In genomic region chr2:37602040-37602439, GRCh38 we compare ENCODE assay signal across 19 cellular contexts.
DNase-seq lines count a peak whose midpoint lies in the region; ATAC-seq and TF ChIP-seq lines count a peak whose summit lies in the region.
"Had no signal": no experiment of that assay in that cellular context is flagged by ENCODE, and none has a peak within 500 bp of the region (broad histone marks: within the 10 kb centered on the region; RNA-seq: fewer than 3 reads in every experiment).

No MANE protein-coding gene starts in this region.

- DNase-seq in stimulated activated naive CD8-positive, alpha-beta T cell treated with anti-CD3 and anti-CD28 coated beads, Interleukin-15, Interleukin-2, amounts not matched to agents 100 U/mL and 50 U/mL, for 24 hours = no peak
- DNase-seq in stimulated activated naive CD8-positive, alpha-beta T cell treated with anti-CD3 and anti-CD28 coated beads, Interleukin-15, amount 100 ng/mL, for 72 hours = no peak
- DNase-seq in memory B cell (ENCODE audit: low spot score in 2 of 2) (no peak), uterus (no peak), NCI-H510A (lab: John Stamatoyannopoulos, UW) (no peak)
- DNase-seq: activated CD4-positive, alpha-beta T cell treated with anti-CD3 and anti-CD28 coated beads for 48 hours; activated naive CD4-positive, alpha-beta T cell treated with anti-CD3 and anti-CD28 coated beads, Interleukin-2, amount 10 ng/mL, durations not matched to agents 7 days and 5 days; DND-41; H9; head of caudate nucleus; MV-4-11; NCI-H1694 treated with DMSO at 0.1 percent for 48 hours; NCI-H226; NCI-H82; SHP77 had no signal

- peak overlapping the region in 1 of 2 donors; percentile 63 for H3K4me3 Mint-ChIP-seq in stimulated activated naive CD8-positive, alpha-beta T cell treated with anti-CD3 and anti-CD28 coated beads, Interleukin-15, amount 100 ng/mL, for 72 hours
- H3K4me3 Mint-ChIP-seq in activated T-helper 17 cell treated with anti-CD3 and anti-CD28 coated beads, Interleukin-2, amount 50 U/mL, for 72 hours = peak overlapping the region; percentile 85
- peak overlapping the region; percentile 27 for H3K4me3 Mint-ChIP-seq in memory B cell
- H3K4me3 Mint-ChIP-seq: activated naive CD4-positive, alpha-beta T cell treated with anti-CD3 and anti-CD28 coated beads, Interleukin-2, amount 10 ng/mL, durations not matched to agents 7 days and 5 days; H9 had no signal

- peaks cover 43% of the 10 kb centered on the region for H3K4me1 Mint-ChIP-seq in stimulated activated naive CD8-positive, alpha-beta T cell treated with anti-CD3 and anti-CD28 coated beads, Interleukin-15, amount 100 ng/mL, for 72 hours
- peaks cover 33% of the 10 kb centered on the region for H3K4me1 Mint-ChIP-seq in activated T-helper 17 cell treated with anti-CD3 and anti-CD28 coated beads, Interleukin-2, amount 50 U/mL, for 72 hours
- peaks cover 21% of the 10 kb centered on the region for H3K4me1 Mint-ChIP-seq in memory B cell

- peaks cover 9% of the 10 kb centered on the region for H3K36me3 Mint-ChIP-seq in activated T-helper 17 cell treated with anti-CD3 and anti-CD28 coated beads, Interleukin-2, amount 50 U/mL, for 72 hours (ENCODE audit: low read depth)
- H3K36me3 Mint-ChIP-seq in memory B cell = peaks cover 12% of the 10 kb centered on the region

- H3K9me3 Mint-ChIP-seq in stimulated activated naive CD8-positive, alpha-beta T cell treated with anti-CD3 and anti-CD28 coated beads, Interleukin-15, amount 100 ng/mL, for 72 hours = peaks cover 13 to 23% of the 10 kb centered on the region in 2 donors
- peaks cover 16% of the 10 kb centered on the region for H3K9me3 Mint-ChIP-seq in activated T-helper 17 cell treated with anti-CD3 and anti-CD28 coated beads, Interleukin-2, amount 50 U/mL, for 72 hours
- peaks cover 9% of the 10 kb centered on the region for H3K9me3 Mint-ChIP-seq in memory B cell

- no peaks in the 10 kb centered on the region for H3K27me3 ChIP-seq in uterus
- H3K27me3 ChIP-seq: tibial nerve had no signal

- no peaks in the 10 kb centered on the region for H3K36me3 ChIP-seq in uterus
- H3K36me3 ChIP-seq: tibial nerve had no signal

- intact Hi-C loops in uterus (cut with DNase I; ENCODE audit: low total_unique reads) = no loop called here

- peak overlapping the region in 1 of 2 donors; percentile 86 for H3K27ac Mint-ChIP-seq in stimulated activated naive CD8-positive, alpha-beta T cell treated with anti-CD3 and anti-CD28 coated beads, Interleukin-15, amount 100 ng/mL, for 72 hours
- H3K27ac Mint-ChIP-seq in activated T-helper 17 cell treated with anti-CD3 and anti-CD28 coated beads, Interleukin-2, amount 50 U/mL, for 72 hours = peak overlapping the region; percentile 85
- no peak overlapping the region for H3K27ac Mint-ChIP-seq in memory B cell
- H3K27ac Mint-ChIP-seq: activated naive CD4-positive, alpha-beta T cell treated with anti-CD3 and anti-CD28 coated beads, Interleukin-2, amount 10 ng/mL, durations not matched to agents 7 days and 5 days; H9 had no signal

- TF ChIP-seq CTCF in uterus (IDR thresholded peaks at IDR 0.05) = no peak

- peak; percentile 61 for ATAC-seq in stimulated activated naive CD8-positive, alpha-beta T cell treated with anti-CD3 and anti-CD28 coated beads, Interleukin-15, Interleukin-2, amounts not matched to agents 100 U/mL and 50 U/mL, for 24 hours
- ATAC-seq in stimulated activated naive CD8-positive, alpha-beta T cell treated with anti-CD3 and anti-CD28 coated beads, Interleukin-15, amount 100 ng/mL, for 72 hours = no peak
- peak; percentile 59 for ATAC-seq in activated T-helper 17 cell treated with anti-CD3 and anti-CD28 coated beads, Interleukin-2, amount 50 U/mL, for 72 hours (replicated peaks)
- ATAC-seq in memory B cell (ENCODE audit: low read depth) (no peak), HG02870 (IDR thresholded peaks at IDR 0.05; ENCODE audit: unreplicated experiment) (no peak), SK-N-SH treated with all-trans-retinoic acid at 6 μM for 48 hours (no peak)

- H3K27me3 Mint-ChIP-seq in stimulated activated naive CD8-positive, alpha-beta T cell treated with anti-CD3 and anti-CD28 coated beads, Interleukin-15, amount 100 ng/mL, for 72 hours = no peaks in the 10 kb centered on the region
- no peaks in the 10 kb centered on the region for H3K27me3 Mint-ChIP-seq in activated T-helper 17 cell treated with anti-CD3 and anti-CD28 coated beads, Interleukin-2, amount 50 U/mL, for 72 hours
- H3K27me3 Mint-ChIP-seq in memory B cell = no peaks in the 10 kb centered on the region

- no peak overlapping the region for H3K4me3 ChIP-seq in uterus
- H3K4me3 ChIP-seq: tibial nerve had no signal

- H3K9me3 ChIP-seq in uterus = no peaks in the 10 kb centered on the region

- no peak for TF ChIP-seq POLR2A in uterus (IDR thresholded peaks at IDR 0.05)

- no peaks in the 10 kb centered on the region for H3K4me1 ChIP-seq in uterus

- peak overlapping the region; percentile 6 to 40 for H3K27ac ChIP-seq in uterus

TF ChIP-seq in SK-N-SH treated with all-trans-retinoic acid at 6 μM for 48 hours, 23 proteins besides CTCF, POLR2A, EP300 and RAD21:
- TF ChIP-seq ISL1 (CRISPR knock-in tag; IDR thresholded peaks at IDR 0.05) = no peak
- no peak for TF ChIP-seq TOX (CRISPR knock-in tag; IDR thresholded peaks at IDR 0.05; ENCODE audit: borderline replicate concordance)
- no peak for TF ChIP-seq PPARA (CRISPR knock-in tag; IDR thresholded peaks at IDR 0.05; ENCODE audit: borderline replicate concordance)
- no peak for TF ChIP-seq CSDC2 (CRISPR knock-in tag; IDR thresholded peaks at IDR 0.05)
- no peak for TF ChIP-seq CREB5 (CRISPR knock-in tag; IDR thresholded peaks at IDR 0.05; ENCODE audit: low read depth)

Comparison
In these comparisons a context has a peak if more than half of its experiments do, and no peak if none do; other contexts are left out.
1. ATAC-seq: peak in stimulated activated naive CD8-positive, alpha-beta T cell treated with anti-CD3 and anti-CD28 coated beads, Interleukin-15, Interleukin-2, amounts not matched to agents 100 U/mL and 50 U/mL, for 24 hours (single experiment) and activated T-helper 17 cell treated with anti-CD3 and anti-CD28 coated beads, Interleukin-2, amount 50 U/mL, for 72 hours (single experiment); none in stimulated activated naive CD8-positive, alpha-beta T cell treated with anti-CD3 and anti-CD28 coated beads, Interleukin-15, amount 100 ng/mL, for 72 hours (single experiment), memory B cell (single experiment), HG02870 (single experiment) and SK-N-SH treated with all-trans-retinoic acid at 6 μM for 48 hours (single experiment).